ENCODE assay signal across 1 cellular context in genomic region chr4:2850966-2851782, GRCh38.
TF ChIP-seq lines count a peak whose summit lies in the region.

No MANE protein-coding gene starts in this region.

TF ChIP-seq in HepG2, 621 proteins besides CTCF, POLR2A, EP300 and RAD21 (continued from another document):
- TF ChIP-seq ZSCAN9 (CRISPR knock-in tag; IDR thresholded peaks at IDR 0.05; ENCODE audit: borderline replicate concordance), result no peak
- TF ChIP-seq GLI4 (CRISPR knock-in tag; IDR thresholded peaks at IDR 0.05; ENCODE audit: borderline replicate concordance), result no peak
- no peak for TF ChIP-seq TARDBP (CRISPR knock-in tag; IDR thresholded peaks at IDR 0.05)
- no peak for TF ChIP-seq ZHX2 (IDR thresholded peaks at IDR 0.05; ENCODE audit: low read depth)
- no peak for TF ChIP-seq ZHX2 (CRISPR knock-in tag; IDR thresholded peaks at IDR 0.05; ENCODE audit: borderline replicate concordance)
- no peak for TF ChIP-seq MXI1 (IDR thresholded peaks at IDR 0.05; ENCODE audit: borderline replicate concordance, low read depth, low read length)
- no peak for TF ChIP-seq IKZF1 (IDR thresholded peaks at IDR 0.05)
- TF ChIP-seq PHF21A (CRISPR knock-in tag; IDR thresholded peaks at IDR 0.05), result no peak
- no peak for TF ChIP-seq ZSCAN12 (CRISPR knock-in tag; IDR thresholded peaks at IDR 0.05)
- no peak for TF ChIP-seq SIX4 (CRISPR knock-in tag; IDR thresholded peaks at IDR 0.05)
- no peak for TF ChIP-seq GPN1 (CRISPR knock-in tag; IDR thresholded peaks at IDR 0.05; ENCODE audit: borderline replicate concordance)
- no peak for TF ChIP-seq SP140L (CRISPR knock-in tag; IDR thresholded peaks at IDR 0.05; ENCODE audit: borderline replicate concordance)
- TF ChIP-seq CAMTA2 (CRISPR knock-in tag; IDR thresholded peaks at IDR 0.05; ENCODE audit: borderline replicate concordance), result no peak
- no peak for TF ChIP-seq MEF2D (CRISPR knock-in tag; IDR thresholded peaks at IDR 0.05)
